2 cellular contexts compared by ENCODE assay signal in genomic region chr11:90166982-90167573, GRCh38. TPM values are rescaled to one million over a fixed set of nuclear protein-coding genes. Genes with fewer than 3 reads are reported as not detected.
"Had no signal": no experiment of that assay in that cellular context is flagged by ENCODE, and none has a peak within 500 bp of the region (broad histone marks: within the 10 kb centered on the region; RNA-seq: fewer than 3 reads in every experiment).

No MANE protein-coding gene starts in this region.

RNA-seq across cellular contexts. Expression of gene NAALAD2, which starts 32.6 kb away (rescaled TPM):
- total RNA-seq: naive thymus-derived CD4-positive, alpha-beta T cell; natural killer cell had no signal
- polyA plus RNA-seq: naive thymus-derived CD4-positive, alpha-beta T cell had no signal
